ENCODE assay signal across 25 cellular contexts in genomic region chr9:106174331-106174730, GRCh38.
"Had no signal": no experiment of that assay in that cellular context is flagged by ENCODE, and none has a peak within 500 bp of the region (broad histone marks: within the 10 kb centered on the region; RNA-seq: fewer than 3 reads in every experiment).

No MANE protein-coding gene starts in this region.

- DNase-seq: dermis blood vessel endothelial cell; effector memory CD4-positive, alpha-beta T cell; head of caudate nucleus; left colon; left ventricle myocardium superior; lower lobe of right lung; naive thymus-derived CD8-positive, alpha-beta T cell; nephron progenitor cell; nucleus accumbens; ovary; posterior cingulate gyrus; psoas muscle; stimulated activated CD4-positive, alpha-beta T cell treated with anti-CD3 and anti-CD28 coated beads, Interleukin-12 subunit alpha, Interleukin-12 subunit beta, amount 100 ng/mL, for 4 hours; stimulated activated CD4-positive, alpha-beta T cell treated with anti-CD3 and anti-CD28 coated beads, Interleukin-1b, Interleukin-23, amount 100 ng/mL, for 48 hours; stimulated activated CD4-positive, alpha-beta T cell treated with anti-CD3 and anti-CD28 coated beads, Interleukin-4, amount 100 ng/mL, for 1 hour; stimulated activated CD8-positive, alpha-beta memory T cell treated with anti-CD3 and anti-CD28 coated beads, Interleukin-4, amount 100 ng/mL, for 48 hours; stimulated activated naive CD4-positive, alpha-beta T cell; stimulated activated naive CD8-positive, alpha-beta T cell treated with anti-CD3 and anti-CD28 coated beads, Interleukin-15, amount 100 ng/mL, for 72 hours; transverse colon; upper lobe of right lung; uterus had no signal

- H3K27ac Mint-ChIP-seq: naive thymus-derived CD8-positive, alpha-beta T cell; nephron progenitor cell; stimulated activated naive CD8-positive, alpha-beta T cell treated with anti-CD3 and anti-CD28 coated beads, Interleukin-15, amount 100 ng/mL, for 72 hours had no signal

- H3K4me1 Mint-ChIP-seq: naive thymus-derived CD8-positive, alpha-beta T cell; nephron progenitor cell; stimulated activated naive CD8-positive, alpha-beta T cell treated with anti-CD3 and anti-CD28 coated beads, Interleukin-15, amount 100 ng/mL, for 72 hours had no signal

- H3K9me3 ChIP-seq: lower lobe of right lung, ovary, psoas muscle, suprapubic skin, transverse colon, upper lobe of right lung, uterus had no signal

- H3K9me3 Mint-ChIP-seq: nephron progenitor cell had no signal

- H3K4me1 ChIP-seq: lower lobe of right lung, psoas muscle, suprapubic skin, upper lobe of right lung, uterus had no signal

- H3K27me3 ChIP-seq: ovary, suprapubic skin, transverse colon, upper lobe of right lung, uterus had no signal

- H3K36me3 ChIP-seq: lower lobe of right lung, ovary, suprapubic skin, transverse colon, upper lobe of right lung, uterus had no signal

- ATAC-seq: left colon; left ventricle myocardium superior; lower lobe of right lung; naive thymus-derived CD8-positive, alpha-beta T cell; psoas muscle; sciatic nerve; stimulated activated naive CD8-positive, alpha-beta T cell treated with anti-CD3 and anti-CD28 coated beads, Interleukin-15, amount 100 ng/mL, for 72 hours; upper lobe of right lung had no signal

- H3K27me3 Mint-ChIP-seq: stimulated activated naive CD8-positive, alpha-beta T cell treated with anti-CD3 and anti-CD28 coated beads, Interleukin-15, amount 100 ng/mL, for 72 hours had no signal

- H3K27ac ChIP-seq: coronary artery, lower lobe of right lung, ovary, psoas muscle, suprapubic skin, transverse colon, upper lobe of right lung, uterus had no signal

- H3K4me3 ChIP-seq: coronary artery, lower lobe of right lung, ovary, psoas muscle, smooth muscle cell, suprapubic skin, transverse colon, upper lobe of right lung, uterus had no signal

- H3K36me3 Mint-ChIP-seq: naive thymus-derived CD8-positive, alpha-beta T cell had no signal

- H3K4me3 Mint-ChIP-seq: naive thymus-derived CD8-positive, alpha-beta T cell; nephron progenitor cell; stimulated activated naive CD8-positive, alpha-beta T cell treated with anti-CD3 and anti-CD28 coated beads, Interleukin-15, amount 100 ng/mL, for 72 hours had no signal
